Comparison of ENCODE assay signal across 9 cellular contexts in the genomic region with DNA sequence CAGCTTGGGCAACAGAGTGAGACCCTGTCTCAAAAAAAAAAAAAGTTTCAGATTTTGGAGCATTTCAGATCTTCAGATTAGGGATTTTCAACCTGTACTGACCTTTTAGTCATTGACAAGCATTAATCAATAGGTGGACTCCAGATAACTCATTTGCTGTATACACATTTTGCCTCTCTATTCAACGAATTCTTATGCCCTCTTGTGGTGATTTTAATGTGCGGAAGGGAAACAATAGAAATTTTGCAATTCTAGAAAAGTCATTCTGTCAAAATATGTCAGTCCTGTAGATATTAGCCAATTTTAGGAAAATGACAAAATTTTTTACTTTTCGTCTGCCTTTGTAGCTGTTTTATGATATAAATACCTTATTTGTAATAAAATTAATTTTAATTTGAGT. TPM values are rescaled to one million over a fixed set of nuclear protein-coding genes. Genes with fewer than 3 reads are reported as not detected.
A peak's percentile ranks its signal among the peaks of the same experiment; 100 is the strongest.
DNase-seq lines count a peak whose midpoint lies in the region; ATAC-seq and TF ChIP-seq lines count a peak whose summit lies in the region.
"Had no signal": no experiment of that assay in that cellular context is flagged by ENCODE, and none has a peak within 500 bp of the region (broad histone marks: within the 10 kb centered on the region; RNA-seq: fewer than 3 reads in every experiment).

No MANE protein-coding gene starts in this region.

- no peaks in the 10 kb centered on the region for H3K4me1 ChIP-seq in cardiac muscle cell (ENCODE audit: low read depth)
- H3K4me1 ChIP-seq in upper lobe of right lung = no peaks in the 10 kb centered on the region

- intact Hi-C loops in cardiac septum (cut with DNase I) = no loop called here
- intact Hi-C loops in upper lobe of right lung (cut with DNase I) = no loop called here
- intact Hi-C loops in Right ventricle myocardium inferior (cut with DNase I) = no loop called here

- H3K36me3 ChIP-seq in cardiac muscle cell (no peaks in the 10 kb centered on the region), upper lobe of right lung (no peaks in the 10 kb centered on the region)

- ATAC-seq in upper lobe of right lung = no peak
- no peak for ATAC-seq in HG03439 (IDR thresholded peaks at IDR 0.05; ENCODE audit: unreplicated experiment)
- no peak for ATAC-seq in Right ventricle myocardium inferior
- ATAC-seq: activated CD8-positive, alpha-beta memory T cell treated with anti-CD3 and anti-CD28 coated beads, Interleukin-2, amount 10 ng/mL, durations not matched to agents 7 days and 5 days had no signal

- peak; percentile 14 for TF ChIP-seq CTCF in cardiac muscle cell (IDR thresholded peaks at IDR 0.05; ENCODE audit: low read depth, low read length)
- peak; percentile 30 for TF ChIP-seq CTCF in cardiac fibroblast (IDR thresholded peaks at IDR 0.05; ENCODE audit: low read depth, low read length)
- peak; percentile 32 for TF ChIP-seq CTCF in upper lobe of right lung (IDR thresholded peaks at IDR 0.05)

- H3K9me3 ChIP-seq in cardiac muscle cell (ENCODE audit: low read depth) (no peaks in the 10 kb centered on the region), upper lobe of right lung (no peaks in the 10 kb centered on the region)

- DNase-seq in cardiac muscle cell (ENCODE audit: low read depth in 1 of 2, low spot score in 1 of 2) = peak in 1 of 2 donors; percentile 4
- DNase-seq in cardiac septum (ENCODE audit: low spot score) = no peak
- DNase-seq in NCI-H460 (ENCODE audit: extremely low read depth, low read depth) = peak; percentile 7
- DNase-seq in cardiac fibroblast (ENCODE audit: low read depth in 2 of 2) = peak in 1 of 2 donors; percentile 24
- DNase-seq in upper lobe of right lung = no peak
- DNase-seq in iPS-NIHi7 (ENCODE audit: extremely low spot score) = no peak
- no peak for DNase-seq in Right ventricle myocardium inferior (ENCODE audit: missing footprints)
- DNase-seq: activated CD8-positive, alpha-beta memory T cell treated with anti-CD3 and anti-CD28 coated beads, Interleukin-2, amount 10 ng/mL, durations not matched to agents 7 days and 5 days had no signal

- H3K27ac ChIP-seq in cardiac muscle cell (no peak overlapping the region), upper lobe of right lung (no peak overlapping the region)

- H3K4me3 ChIP-seq in cardiac muscle cell (no peak overlapping the region), cardiac fibroblast (replicated peaks in 1 of 2; ENCODE audit: low read depth in 2 of 2, low read length in 2 of 2) (no peak overlapping the region), upper lobe of right lung (no peak overlapping the region)

- no peaks in the 10 kb centered on the region for H3K27me3 ChIP-seq in cardiac muscle cell
- H3K27me3 ChIP-seq in upper lobe of right lung = no peaks in the 10 kb centered on the region

RNA-seq across cellular contexts. Expression of gene OR2G2, which starts 11.6 kb away (rescaled TPM):
- total RNA-seq in cardiac muscle cell (not detected in 2 replicates), cardiac septum (not detected), upper lobe of right lung (not detected), Right ventricle myocardium inferior (not detected)
- not detected in 2 replicates for polyA plus RNA-seq in cardiac muscle cell
- total RNA-seq in NCI-H460 (2014; rRNA removed; shearing (Covaris generic)) = not detected in 2 replicates
- not detected in 2 replicates for polyA plus RNA-seq in NCI-H460 (2014; cell fraction: nucleus; rRNA removed)
- total RNA-seq: activated CD8-positive, alpha-beta memory T cell treated with anti-CD3 and anti-CD28 coated beads, Interleukin-2, amount 10 ng/mL, durations not matched to agents 7 days and 5 days had no signal

RNA-seq across cellular contexts. Expression of gene GCSAML, which starts 27.6 kb away (rescaled TPM):
- total RNA-seq in cardiac muscle cell = not detected in 2 replicates
- not detected in 2 replicates for polyA plus RNA-seq in cardiac muscle cell
- total RNA-seq in cardiac septum = not detected
- total RNA-seq in NCI-H460 (2014; rRNA removed; shearing (Covaris generic)) = not detected in 2 replicates
- polyA plus RNA-seq in NCI-H460 (2014; cell fraction: nucleus; rRNA removed) = not detected in 2 replicates
- 2.7 TPM for total RNA-seq in upper lobe of right lung
- 0.05 TPM for total RNA-seq in Right ventricle myocardium inferior
- total RNA-seq: activated CD8-positive, alpha-beta memory T cell treated with anti-CD3 and anti-CD28 coated beads, Interleukin-2, amount 10 ng/mL, durations not matched to agents 7 days and 5 days had no signal

RNA-seq across cellular contexts. Expression of gene OR2G3, which starts 28.9 kb away (rescaled TPM):
- total RNA-seq in cardiac muscle cell (not detected in 2 replicates), cardiac septum (not detected), upper lobe of right lung (not detected), Right ventricle myocardium inferior (not detected)
- polyA plus RNA-seq in cardiac muscle cell = not detected in 2 replicates
- not detected in 2 replicates for total RNA-seq in NCI-H460 (2014; rRNA removed; shearing (Covaris generic))
- polyA plus RNA-seq in NCI-H460 (2014; cell fraction: nucleus; rRNA removed) = not detected in 2 replicates
- total RNA-seq: activated CD8-positive, alpha-beta memory T cell treated with anti-CD3 and anti-CD28 coated beads, Interleukin-2, amount 10 ng/mL, durations not matched to agents 7 days and 5 days had no signal

RNA-seq across cellular contexts. Expression of gene OR2C3, which starts 40.3 kb away (rescaled TPM):
- total RNA-seq in cardiac muscle cell (not detected in 2 replicates), cardiac septum (not detected), upper lobe of right lung (not detected), Right ventricle myocardium inferior (0.03 TPM)
- polyA plus RNA-seq in cardiac muscle cell = not detected in 2 replicates
- total RNA-seq in NCI-H460 (2014; rRNA removed; shearing (Covaris generic)) = not detected in 2 replicates
- not detected in 2 replicates for polyA plus RNA-seq in NCI-H460 (2014; cell fraction: nucleus; rRNA removed)
- total RNA-seq: activated CD8-positive, alpha-beta memory T cell treated with anti-CD3 and anti-CD28 coated beads, Interleukin-2, amount 10 ng/mL, durations not matched to agents 7 days and 5 days had no signal
